In the genomic region with DNA sequence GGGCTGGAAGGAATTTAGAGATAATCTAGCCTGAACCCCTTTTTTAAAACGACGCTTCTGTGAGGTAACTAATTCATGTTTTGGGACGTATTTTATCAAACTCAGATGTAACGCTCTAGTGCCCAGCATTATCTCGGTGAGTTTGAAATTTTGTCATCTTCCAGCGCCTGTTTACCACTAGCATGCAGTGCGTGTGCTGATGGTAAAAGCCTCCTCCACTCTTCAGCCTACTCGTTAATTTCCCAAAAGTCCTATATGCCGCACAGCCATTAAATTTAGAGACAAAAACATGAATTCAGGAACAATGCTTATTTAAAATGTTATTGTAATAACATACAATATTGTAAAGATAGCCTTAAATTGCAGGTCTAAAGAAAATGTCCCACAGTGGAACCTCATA, we compare ENCODE assay signal across 8 cellular contexts. TPM values are rescaled to one million over a fixed set of nuclear protein-coding genes. Genes with fewer than 3 reads are reported as not detected.
A peak's percentile ranks its signal among the peaks of the same experiment; 100 is the strongest.
DNase-seq lines count a peak whose midpoint lies in the region; ATAC-seq, FAIRE-seq and TF ChIP-seq lines count a peak whose summit lies in the region.

No MANE protein-coding gene starts in this region.

- no peaks in the 10 kb centered on the region for H3K9me1 ChIP-seq in K562 (ENCODE audit: control insufficient read depth, insufficient read depth, low read length)

- no peak for TF ChIP-seq POLR2A in A549 (IDR thresholded peaks at IDR 0.05; ENCODE audit: low read length)
- TF ChIP-seq POLR2A in K562 (conservative IDR thresholded peaks at IDR 0.05), result no peak

- peak overlapping the region; percentile 68; a peak in 3 of 4 replicates for H3K9ac ChIP-seq in K562 (ENCODE audit: insufficient read depth in 1 of 2, low read depth in 2 of 2, low read length in 2 of 2)

- FAIRE-seq in A549 (lab: Jason Lieb, UNC), result no peak
- peak; percentile 46 for FAIRE-seq in K562 (lab: Jason Lieb, UNC)

- no peaks in the 10 kb centered on the region for H3K27me3 ChIP-seq in K562 (ENCODE audit: control insufficient read depth in 2 of 2, insufficient read depth in 2 of 2, low read length in 2 of 2)

- no peak overlapping the region for H2AFZ ChIP-seq in K562 (ENCODE audit: low read depth, low read length)

- intact Hi-C loops in K562 (cut with micrococcal nuclease), result loop anchor here (5.0 kb wide), 1 partner anchor 73 kb away; no protein-coding TSS in a partner anchor

- TF ChIP-seq EP300 in A549 (IDR thresholded peaks at IDR 0.05) (no peak), K562 (IDR thresholded peaks at IDR 0.05; ENCODE audit: low read length) (no peak)

- CTCF ChIA-PET in A549 (lab: Yijun Ruan, JAX) (no interaction called here), HEK293 (lab: Yijun Ruan, JAX) (no interaction called here), K562 (lab: Yijun Ruan, JAX; ENCODE audit: low intra/inter-chr PET ratio) (no interaction called here)

- H3K4me2 ChIP-seq in A549, result peak overlapping the region; percentile 98
- H3K4me2 ChIP-seq in K562 (ENCODE audit: insufficient read depth, low read length), result peak overlapping the region; percentile 92

- in situ Hi-C loops in K562 (cut with MboI) (no loop called here), ACHN (cut with HindIII; ENCODE audit: low pct_ligation_motif_present, low pct_unique_long_range_greater_than_20kb, low sequenced_read_pairs) (no loop called here)

- H4K20me1 ChIP-seq in K562 (replicated peaks; ENCODE audit: control insufficient read depth, insufficient read depth, low read length), result no peaks in the 10 kb centered on the region

- WGBS in A549 (ENCODE audit: missing lambda C conversion rate), result 20% methylated on average over 9 of the region's 9 CpGs
- 13% methylated on average over 9 of the region's 9 CpGs for WGBS in K562 (ENCODE audit: insufficient coverage, low coverage, missing lambda C conversion rate)

- ATAC-seq in A549 (no peak), K562 (no peak)

- POLR2A ChIA-PET in A549 (lab: Yijun Ruan, JAX) (no interaction called here), HEK293 (lab: Yijun Ruan, JAX) (interaction anchor here (1.8 kb wide), 1 partner anchor 100 kb away, joined by 11 read pairs; no protein-coding TSS in a partner anchor), K562 (lab: Yijun Ruan, JAX) (no interaction called here)

- H3K4me1 ChIP-seq in A549 (peaks cover 17% of the 10 kb centered on the region; the same call in 2 of the 3 replicates), HEK293 (ENCODE audit: control insufficient read depth, insufficient read depth, low read length) (peaks cover 17% of the 10 kb centered on the region), K562 (replicated peaks in 1 of 2; ENCODE audit: control insufficient read depth in 2 of 2, insufficient read depth in 2 of 2, low read length in 2 of 2) (peaks cover 17 to 29% of the 10 kb centered on the region in 2 experiments; a peak in 4 of 5 replicates)

- TF ChIP-seq RAD21 in A549 (conservative IDR thresholded peaks at IDR 0.05 in 1 of 2, IDR thresholded peaks at IDR 0.05 in 1 of 2), result no peak
- no peak for TF ChIP-seq RAD21 in K562 (CRISPR knock-in tag; conservative IDR thresholded peaks at IDR 0.05 in 1 of 2, IDR thresholded peaks at IDR 0.05 in 1 of 2)

- peak overlapping the region; percentile 92 for H3K4me3 ChIP-seq in A549
- H3K4me3 ChIP-seq in HEK293 (ENCODE audit: low read depth, low read length), result peak overlapping the region; percentile 62
- peak overlapping the region; percentile 66 for H3K4me3 ChIP-seq in K562

- H3K9me3 ChIP-seq in A549, result no peaks in the 10 kb centered on the region
- H3K9me3 ChIP-seq in HEK293 (ENCODE audit: control insufficient read depth, insufficient read depth, low read depth, low read length), result no peaks in the 10 kb centered on the region
- no peaks in the 10 kb centered on the region; the same call in 1 of the 2 replicates for H3K9me3 ChIP-seq in K562 (replicated peaks; ENCODE audit: control insufficient read depth, insufficient read depth, low read depth, low read length)

- peaks cover 68% of the 10 kb centered on the region for H3K79me2 ChIP-seq in K562 (ENCODE audit: control insufficient read depth, insufficient read depth, low read length)

- DNase-seq in A549 (ENCODE audit: low read depth in 1 of 2, low spot score in 1 of 2) (no peak), K562 (ENCODE audit: extremely low read depth in 1 of 4, low spot score in 3 of 4) (no peak), midbrain (lab: John Stamatoyannopoulos, UW) (peak; percentile 28), NOMO-1 (lab: John Stamatoyannopoulos, UW; ENCODE audit: unreplicated experiment in 2 of 2) (no peak), iPS-NIHi7 (ENCODE audit: extremely low spot score) (no peak), NCI-H774 (lab: John Stamatoyannopoulos, UW) (no peak), ACHN (no peak)

- H3K36me3 ChIP-seq in HEK293 (ENCODE audit: control insufficient read depth in 2 of 2, insufficient read depth in 1 of 2, low read length in 2 of 2), result no peaks in the 10 kb centered on the region
- H3K36me3 ChIP-seq in K562 (ENCODE audit: control insufficient read depth, insufficient read depth, low read length), result no peaks in the 10 kb centered on the region

- H3K27ac ChIP-seq in A549, result peak overlapping the region; percentile 97 to 99
- peak overlapping the region; percentile 97; the same call in 1 of the 2 replicates for H3K27ac ChIP-seq in HEK293 (ENCODE audit: extremely low read depth, low read depth, low read length)
- H3K27ac ChIP-seq in K562 (ENCODE audit: extremely low read depth, low read depth, low read length), result peak overlapping the region; percentile 80; the same call in 1 of the 3 replicates

- TF ChIP-seq CTCF in A549 (IDR thresholded peaks at IDR 0.05), result no peak
- no peak for TF ChIP-seq CTCF in HEK293 (tag by site-specific recombination; IDR thresholded peaks at IDR 0.05)
- TF ChIP-seq CTCF in K562 (IDR thresholded peaks at IDR 0.05 in 2 of 3, conservative IDR thresholded peaks at IDR 0.05 in 1 of 3; ENCODE audit: insufficient read depth in 2 of 3, low read depth in 1 of 3, low read length in 3 of 3), result no peak

- TSS peak; percentile 56 for BruUV-seq in K562 (replicated peaks; lab: Mats Ljungman, UMichigan)

TF ChIP-seq in A549, 52 proteins besides CTCF, POLR2A, EP300 and RAD21 (continues in another document):
- no peak for TF ChIP-seq FOSL2 (IDR thresholded peaks at IDR 0.05)
- no peak for TF ChIP-seq FOSL2 (CRISPR knock-in tag; IDR thresholded peaks at IDR 0.05)

TF ChIP-seq in HEK293, 187 proteins besides CTCF, POLR2A, EP300 and RAD21:
- TF ChIP-seq KLF7 (tag by site-specific recombination; IDR thresholded peaks at IDR 0.05; ENCODE audit: borderline replicate concordance) (no peak), ZNF76 (tag by site-specific recombination; IDR thresholded peaks at IDR 0.05; ENCODE audit: borderline replicate concordance, low read depth) (peak; percentile 57)
TF ChIP-seq in HEK293: peak in this region for 1.

TF ChIP-seq in K562, 482 proteins besides CTCF, POLR2A, EP300 and RAD21 (continues in another document):
- TF ChIP-seq ZBTB26 (CRISPR knock-in tag; IDR thresholded peaks at IDR 0.05) (no peak), PPARD (CRISPR knock-in tag; IDR thresholded peaks at IDR 0.05) (no peak), SMAD1 (IDR thresholded peaks at IDR 0.05; ENCODE audit: low read depth, low read length, partially characterized antibody) (no peak), CREB3L1 (IDR thresholded peaks at IDR 0.05; ENCODE audit: borderline replicate concordance, low read depth) (no peak), EHMT2 (IDR thresholded peaks at IDR 0.05) (no peak), FOXJ2 (tag; IDR thresholded peaks at IDR 0.05) (no peak)

RNA-seq across cellular contexts. Expression of gene ZCCHC2, which starts 2.8 kb away (rescaled TPM):
- polyA plus RNA-seq in A549 (2011; rRNA removed) (12.5 and 15.5 TPM in 2 replicates), A549 (2017; fragmentation: RNase III; extraction: RNeasy Plus Mini Kit Qiagen cat#74134 plus additional on column Dnase treatment) (7.5 to 8.4 TPM (median 7.6 TPM) in 3 replicates), K562 (2011; rRNA removed) (7.7 and 8.4 TPM in 2 replicates), K562 (2014; fragmentation: Illumina TruSeq; extraction: Trizol) (5.3 and 7.1 TPM in 2 replicates), K562 (2014; fragmentation: Nextera tagmentation; extraction: Ambion mirVana) (1 to 10 TPM; 1.0 to 1.9 TPM), K562 (2014; rRNA removed) (3.7 and 7.2 TPM in 2 replicates)
- polyA plus RNA-seq in A549 (2012; cell fraction: cytosol; rRNA removed), result 7.6 and 9.2 TPM in 2 replicates
- polyA plus RNA-seq in A549 (2012; cell fraction: nucleus; rRNA removed), result 11.4 and 15.1 TPM in 2 replicates
- polyA minus RNA-seq in A549 (2011; rRNA and poly(A)+ RNA removed), result 27.3 and 32.6 TPM in 2 replicates
- total RNA-seq in K562 (2011; cell fraction: chromatin; rRNA removed; ENCODE audit: low replicate concordance), result 12.9 and 18.0 TPM in 2 replicates
- total RNA-seq in K562 (2011; cell fraction: nucleolus; rRNA removed), result 12.3 and 12.5 TPM in 2 replicates
- total RNA-seq in K562 (2011; cell fraction: nucleoplasm; rRNA removed), result 12.9 and 13.4 TPM in 2 replicates
- total RNA-seq in K562 (2014; rRNA removed) (6.0 and 6.5 TPM in 2 replicates), K562 (2014; rRNA removed; fragmentation: Illumina TruSeq; extraction: Trizol) (4.9 and 5.7 TPM in 2 replicates), K562 (2015; rRNA removed; fragmentation: Illumina TruSeq; extraction: Trizol) (6.3 and 6.9 TPM in 2 replicates), K562 (2021) (8.5 and 9.2 TPM in 2 replicates)
- 6.8 and 9.9 TPM in 2 replicates for polyA plus RNA-seq in K562 (2011; cell fraction: cytosol; rRNA removed)
- polyA plus RNA-seq in K562 (2011; cell fraction: nucleus; rRNA removed), result 11.9 and 15.4 TPM in 2 replicates
- polyA plus RNA-seq in K562 (2012), result 3.8 and 5.1 TPM in 2 replicates
- 16.3 and 18.6 TPM in 2 replicates for polyA minus RNA-seq in K562 (2011; rRNA and poly(A)+ RNA removed)
- polyA minus RNA-seq in K562 (2011; cell fraction: cytosol; rRNA and poly(A)+ RNA removed), result 6.6 and 10.0 TPM in 2 replicates
- 11.2 and 20.2 TPM in 2 replicates for polyA minus RNA-seq in K562 (2011; cell fraction: nucleus; rRNA and poly(A)+ RNA removed)
